1 cellular context compared by ENCODE assay signal in genomic region chr10:102802920-102803534, GRCh38.
TF ChIP-seq lines count a peak whose summit lies in the region.

No MANE protein-coding gene starts in this region.

TF ChIP-seq in H1, 55 proteins besides CTCF, POLR2A, EP300 and RAD21 (continued from another document):
- no peak for TF ChIP-seq GABPA (IDR thresholded peaks at IDR 0.05; ENCODE audit: borderline replicate concordance, insufficient read depth, low read length)
TF ChIP-seq in H1: peak in this region for 1.
